Comparison of ENCODE assay signal across 12 cellular contexts in the genomic region with DNA sequence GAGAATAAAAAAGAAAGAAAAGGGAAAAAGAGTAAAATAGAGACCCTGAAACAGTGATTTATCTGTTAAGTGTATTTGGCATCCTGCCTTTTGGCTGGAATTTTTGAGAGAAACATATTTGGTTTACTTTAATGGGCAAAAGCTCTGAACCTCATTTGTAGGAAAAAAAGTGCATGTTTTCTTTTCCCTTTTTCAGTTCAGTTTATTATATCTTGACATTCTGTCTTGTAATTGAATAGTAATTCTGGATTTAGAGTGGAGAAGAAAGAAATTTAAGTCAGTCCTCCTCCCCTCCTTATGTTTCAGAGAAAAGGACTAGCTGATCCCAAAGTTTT.
A peak's percentile ranks its signal among the peaks of the same experiment; 100 is the strongest.
DNase-seq lines count a peak whose midpoint lies in the region; ATAC-seq and TF ChIP-seq lines count a peak whose summit lies in the region.
"Had no signal": no experiment of that assay in that cellular context is flagged by ENCODE, and none has a peak within 500 bp of the region (broad histone marks: within the 10 kb centered on the region; RNA-seq: fewer than 3 reads in every experiment).

No MANE protein-coding gene starts in this region.

- H3K9me3 Mint-ChIP-seq in T-helper 1 cell treated with Interleukin-12 subunit alpha and Interleukin-12 subunit beta and Interleukin-4 antibody, amounts not matched to agents 30 μg/mL and 1 μg/mL, for 36 hours, result no peaks in the 10 kb centered on the region
- H3K9me3 Mint-ChIP-seq in activated B cell treated with CpG ODN at 0.5 μM for 24 hours, result no peaks in the 10 kb centered on the region
- no peaks in the 10 kb centered on the region for H3K9me3 Mint-ChIP-seq in stimulated activated effector memory CD8-positive, alpha-beta T cell treated with anti-CD3 and anti-CD28 coated beads, Interleukin-12 subunit alpha, Interleukin-12 subunit beta, amount 100 ng/mL, for 72 hours

- H3K27me3 Mint-ChIP-seq in T-helper 1 cell treated with Interleukin-12 subunit alpha and Interleukin-12 subunit beta and Interleukin-4 antibody, amounts not matched to agents 30 μg/mL and 1 μg/mL, for 36 hours (ENCODE audit: low read depth), result no peaks in the 10 kb centered on the region
- no peaks in the 10 kb centered on the region for H3K27me3 Mint-ChIP-seq in activated B cell treated with CpG ODN at 0.5 μM for 24 hours

- ATAC-seq in activated B cell treated with CpG ODN at 0.5 μM for 24 hours (ENCODE audit: low read depth) (no peak), GM19397 (IDR thresholded peaks at IDR 0.05; ENCODE audit: unreplicated experiment) (no peak)
- ATAC-seq in stimulated activated effector memory CD8-positive, alpha-beta T cell treated with anti-CD3 and anti-CD28 coated beads, Interleukin-12 subunit alpha, Interleukin-12 subunit beta, amount 100 ng/mL, for 72 hours, result no peak

- H3K4me3 ChIP-seq in fibroblast of pulmonary artery (replicated peaks; ENCODE audit: low read depth, low read length) (no peak overlapping the region), Peyer's patch (no peak overlapping the region), SJCRH30 (no peak overlapping the region)

- no peak overlapping the region for H3K4me3 Mint-ChIP-seq in T-helper 1 cell treated with Interleukin-12 subunit alpha and Interleukin-12 subunit beta and Interleukin-4 antibody, amounts not matched to agents 30 μg/mL and 1 μg/mL, for 36 hours
- H3K4me3 Mint-ChIP-seq in activated B cell treated with CpG ODN at 0.5 μM for 24 hours, result no peak overlapping the region
- no peak overlapping the region for H3K4me3 Mint-ChIP-seq in stimulated activated effector memory CD8-positive, alpha-beta T cell treated with anti-CD3 and anti-CD28 coated beads, Interleukin-12 subunit alpha, Interleukin-12 subunit beta, amount 100 ng/mL, for 72 hours

- DNase-seq in T-helper 1 cell (no peak), activated B cell treated with CpG ODN at 0.5 μM for 24 hours (no peak), fibroblast of pulmonary artery (ENCODE audit: low read depth) (peak; percentile 44), Peyer's patch (no peak), SJCRH30 (no peak)
- no peak for DNase-seq in stimulated activated effector memory CD8-positive, alpha-beta T cell treated with anti-CD3 and anti-CD28 coated beads, Interleukin-12 subunit alpha, Interleukin-12 subunit beta, amount 100 ng/mL, for 72 hours (ENCODE audit: low spot score in 2 of 2)
- DNase-seq: H7, mammary epithelial cell, MM.1S, NCI-H526 treated with DMSO at 0.1 percent for 48 hours had no signal

- no peak for TF ChIP-seq POLR2A in Peyer's patch (IDR thresholded peaks at IDR 0.05)

- POLR2A ChIA-PET in activated B cell treated with CpG ODN at 0.5 μM for 24 hours (lab: Charles Lee), result interaction anchor here (0.6 to 1.6 kb wide), 4 partner anchors 66 to 96 kb away, joined by 3 to 6 read pairs (median 4); no protein-coding TSS in a partner anchor

- peaks cover 56% of the 10 kb centered on the region for H3K36me3 Mint-ChIP-seq in T-helper 1 cell treated with Interleukin-12 subunit alpha and Interleukin-12 subunit beta and Interleukin-4 antibody, amounts not matched to agents 30 μg/mL and 1 μg/mL, for 36 hours (ENCODE audit: low read depth)
- H3K36me3 Mint-ChIP-seq in activated B cell treated with CpG ODN at 0.5 μM for 24 hours (ENCODE audit: low read depth), result peaks cover 67% of the 10 kb centered on the region
- peaks cover 51% of the 10 kb centered on the region for H3K36me3 Mint-ChIP-seq in stimulated activated effector memory CD8-positive, alpha-beta T cell treated with anti-CD3 and anti-CD28 coated beads, Interleukin-12 subunit alpha, Interleukin-12 subunit beta, amount 100 ng/mL, for 72 hours

- no peaks in the 10 kb centered on the region for H3K27me3 ChIP-seq in Peyer's patch
- H3K27me3 ChIP-seq in SJCRH30, result no peaks in the 10 kb centered on the region

- peaks cover 57% of the 10 kb centered on the region for H3K4me1 Mint-ChIP-seq in T-helper 1 cell treated with Interleukin-12 subunit alpha and Interleukin-12 subunit beta and Interleukin-4 antibody, amounts not matched to agents 30 μg/mL and 1 μg/mL, for 36 hours (ENCODE audit: low read depth)
- H3K4me1 Mint-ChIP-seq in activated B cell treated with CpG ODN at 0.5 μM for 24 hours, result peaks cover 75% of the 10 kb centered on the region
- peaks cover 40% of the 10 kb centered on the region for H3K4me1 Mint-ChIP-seq in stimulated activated effector memory CD8-positive, alpha-beta T cell treated with anti-CD3 and anti-CD28 coated beads, Interleukin-12 subunit alpha, Interleukin-12 subunit beta, amount 100 ng/mL, for 72 hours

- H3K27ac Mint-ChIP-seq in T-helper 1 cell treated with Interleukin-12 subunit alpha and Interleukin-12 subunit beta and Interleukin-4 antibody, amounts not matched to agents 30 μg/mL and 1 μg/mL, for 36 hours, result peak overlapping the region; percentile 11
- H3K27ac Mint-ChIP-seq in activated B cell treated with CpG ODN at 0.5 μM for 24 hours, result peak overlapping the region; percentile 72
- peak overlapping the region; percentile 18 for H3K27ac Mint-ChIP-seq in stimulated activated effector memory CD8-positive, alpha-beta T cell treated with anti-CD3 and anti-CD28 coated beads, Interleukin-12 subunit alpha, Interleukin-12 subunit beta, amount 100 ng/mL, for 72 hours

- no peaks in the 10 kb centered on the region for H3K36me3 ChIP-seq in Peyer's patch
- no peaks in the 10 kb centered on the region; the same call in 1 of the 2 replicates for H3K36me3 ChIP-seq in SJCRH30

- H3K9me3 ChIP-seq in Peyer's patch (no peaks in the 10 kb centered on the region), SJCRH30 (replicated peaks) (no peaks in the 10 kb centered on the region)

- intact Hi-C loops in activated B cell treated with CpG ODN at 0.5 μM for 24 hours (cut with micrococcal nuclease), result no loop called here

- peaks cover 0 to 33% (median 4%) of the 10 kb centered on the region in 4 donors for H3K4me1 ChIP-seq in Peyer's patch
- H3K4me1 ChIP-seq in SJCRH30, result peaks cover 13% of the 10 kb centered on the region

- TF ChIP-seq CTCF in activated B cell treated with CpG ODN at 0.5 μM for 24 hours (IDR thresholded peaks at IDR 0.05) (no peak), fibroblast of pulmonary artery (IDR thresholded peaks at IDR 0.05; ENCODE audit: low read length, missing control alignments) (no peak), Peyer's patch (IDR thresholded peaks at IDR 0.05) (no peak)

- H3K27ac ChIP-seq in Peyer's patch (peak overlapping the region in 2 of 4 donors; percentile 21 to 40), SJCRH30 (no peak overlapping the region)

- CTCF ChIA-PET in activated B cell treated with CpG ODN at 0.5 μM for 24 hours (lab: Charles Lee), result interaction anchor here (0.6 kb wide), 1 partner anchor 227 kb away, joined by 3 read pairs; no protein-coding TSS in a partner anchor

Comparison
In these comparisons a context has a peak if more than half of its experiments do, and no peak if none do; other contexts are left out.
1. H3K27ac Mint-ChIP-seq: peak in every context shown above with its lines; median percentile 72 in activated B cell treated with CpG ODN at 0.5 μM for 24 hours; 18 in stimulated activated effector memory CD8-positive, alpha-beta T cell treated with anti-CD3 and anti-CD28 coated beads, Interleukin-12 subunit alpha, Interleukin-12 subunit beta, amount 100 ng/mL, for 72 hours; 11 in T-helper 1 cell treated with Interleukin-12 subunit alpha and Interleukin-12 subunit beta and Interleukin-4 antibody, amounts not matched to agents 30 μg/mL and 1 μg/mL, for 36 hours.